Comparison of ENCODE assay signal across 29 cellular contexts in genomic region chr1:18644013-18644399, GRCh38. TPM values are rescaled to one million over a fixed set of nuclear protein-coding genes. Genes with fewer than 3 reads are reported as not detected.
A peak's percentile ranks its signal among the peaks of the same experiment; 100 is the strongest.
DNase-seq lines count a peak whose midpoint lies in the region; ATAC-seq, FAIRE-seq and TF ChIP-seq lines count a peak whose summit lies in the region.
"Had no signal": no experiment of that assay in that cellular context is flagged by ENCODE, and none has a peak within 500 bp of the region (broad histone marks: within the 10 kb centered on the region; RNA-seq: fewer than 3 reads in every experiment).

No MANE protein-coding gene starts in this region.

- dilution Hi-C loops in keratinocyte (cut with MboI; ENCODE audit: extremely low pct_ligation_motif_present, low sequenced_read_pairs) = no loop called here

- H2AFZ ChIP-seq in SK-N-SH (ENCODE audit: low read depth) (no peak overlapping the region), keratinocyte (ENCODE audit: control insufficient read depth, low read length) (no peak overlapping the region)

- H3K4me1 ChIP-seq in SK-N-SH (ENCODE audit: control insufficient read depth in 1 of 2, insufficient read depth in 2 of 2, low read depth in 1 of 2, low read length in 1 of 2) = no peaks in the 10 kb centered on the region
- H3K4me1 ChIP-seq in keratinocyte (ENCODE audit: control insufficient read depth, extremely low read depth, insufficient read depth, low read length) = peaks cover 5% of the 10 kb centered on the region
- no peaks in the 10 kb centered on the region for H3K4me1 ChIP-seq in psoas muscle
- H3K4me1 ChIP-seq: BE2C had no signal

- H4K20me1 ChIP-seq in SK-N-SH (ENCODE audit: insufficient read depth) (no peaks in the 10 kb centered on the region), keratinocyte (ENCODE audit: control insufficient read depth, extremely low read depth, insufficient read depth, low read length) (peaks cover 3% of the 10 kb centered on the region)

- POLR2A ChIA-PET in SK-N-SH (lab: Yijun Ruan, JAX) = no interaction called here
- POLR2A ChIA-PET in WTC11 (lab: Charles Lee) = interaction anchor here (1.1 kb wide), 1 partner anchor 32 kb away, joined by 3 read pairs; no protein-coding TSS in a partner anchor
- POLR2A ChIA-PET in activated CD4-positive, alpha-beta T cell treated with anti-CD3 and anti-CD28 coated beads, Interleukin-2, amount 10 ng/mL, durations not matched to agents 7 days and 5 days (lab: Charles Lee) = no interaction called here

- 0% methylated on average over 4 of the region's 22 CpGs for WGBS in SK-N-SH (ENCODE audit: low lambda C conversion rate)
- WGBS in psoas muscle, 3 donors = 8 to 10% (median 10%) methylated on average over 17 to 22 of the region's 22 CpGs

- no peaks in the 10 kb centered on the region for H3K9me1 ChIP-seq in keratinocyte (ENCODE audit: control insufficient read depth, extremely low read depth, insufficient read depth, low read length)

- H3K36me3 ChIP-seq in SK-N-SH (replicated peaks in 1 of 2; ENCODE audit: control insufficient read depth in 1 of 2, insufficient read depth in 2 of 2, low read length in 1 of 2) (no peaks in the 10 kb centered on the region), keratinocyte (ENCODE audit: control insufficient read depth in 2 of 2, extremely low read depth in 1 of 2, insufficient read depth in 2 of 2, low read length in 2 of 2) (no peaks in the 10 kb centered on the region), psoas muscle (ENCODE audit: insufficient read depth in 1 of 2, low read depth in 1 of 2) (no peaks in the 10 kb centered on the region)
- H3K36me3 ChIP-seq: BE2C, heart right ventricle, left lung, stomach, tibial nerve, WERI-Rb-1 had no signal

- H3K4me1 Mint-ChIP-seq in WTC11 = peaks cover 71% of the 10 kb centered on the region
- H3K4me1 Mint-ChIP-seq in activated CD4-positive, alpha-beta T cell treated with anti-CD3 and anti-CD28 coated beads, Interleukin-2, amount 10 ng/mL, durations not matched to agents 7 days and 5 days = peaks cover 8% of the 10 kb centered on the region

- H3K79me2 ChIP-seq in SK-N-SH (ENCODE audit: insufficient read depth) (no peaks in the 10 kb centered on the region), keratinocyte (ENCODE audit: control insufficient read depth, insufficient read depth, low read length) (no peaks in the 10 kb centered on the region)

- H3F3A ChIP-seq in SK-N-SH (replicated peaks; ENCODE audit: insufficient read depth) = no peaks in the 10 kb centered on the region

- peak overlapping the region; percentile 39 for H3K4me3 Mint-ChIP-seq in WTC11
- H3K4me3 Mint-ChIP-seq in activated CD4-positive, alpha-beta T cell treated with anti-CD3 and anti-CD28 coated beads, Interleukin-2, amount 10 ng/mL, durations not matched to agents 7 days and 5 days = no peak overlapping the region
- H3K4me3 Mint-ChIP-seq: activated naive CD8-positive, alpha-beta T cell treated with anti-CD3 and anti-CD28 coated beads, Interleukin-2, amount 10 ng/mL, durations not matched to agents 7 days and 5 days; activated T-helper 1 cell treated with anti-CD3 and anti-CD28 coated beads, Interleukin-12 subunit alpha, Interleukin-12 subunit beta, Interleukin-2, Interleukin-4 antibody, amounts not matched to agents 30 ng/mL and 10 ng/mL and 1 ng/mL, durations not matched to agents 14 hours and 24 hours and 36 hours; T-helper 2 cell treated with Interferon-gamma antibody and Interleukin-4, amounts not matched to agents 5 μg/mL and 100 μg/mL, for 36 hours had no signal

- H3K27ac ChIP-seq in SK-N-SH (ENCODE audit: low read depth in 2 of 2, low read length in 1 of 2) (no peak overlapping the region), keratinocyte (ENCODE audit: control insufficient read depth, insufficient read depth, low read length) (no peak overlapping the region), psoas muscle (peak overlapping the region; percentile 63)
- H3K27ac ChIP-seq: 22Rv1, epithelial cell of prostate, heart right ventricle, left lung, stomach, tibial nerve, WERI-Rb-1 had no signal

- H3K4me2 ChIP-seq in SK-N-SH = no peak overlapping the region
- peak overlapping the region; percentile 71 for H3K4me2 ChIP-seq in keratinocyte (ENCODE audit: control insufficient read depth, extremely low read depth, insufficient read depth, low read depth, low read length)

- no peak overlapping the region for H3K27ac Mint-ChIP-seq in WTC11
- no peak overlapping the region for H3K27ac Mint-ChIP-seq in activated CD4-positive, alpha-beta T cell treated with anti-CD3 and anti-CD28 coated beads, Interleukin-2, amount 10 ng/mL, durations not matched to agents 7 days and 5 days
- H3K27ac Mint-ChIP-seq: activated T-helper 1 cell treated with anti-CD3 and anti-CD28 coated beads, Interleukin-12 subunit alpha, Interleukin-12 subunit beta, Interleukin-2, Interleukin-4 antibody, amounts not matched to agents 30 ng/mL and 10 ng/mL and 1 ng/mL, durations not matched to agents 14 hours and 24 hours and 36 hours; nephron progenitor cell; progenitor cell of endocrine pancreas; T-helper 2 cell treated with Interferon-gamma antibody and Interleukin-4, amounts not matched to agents 5 μg/mL and 100 μg/mL, for 36 hours had no signal

- H3K9ac ChIP-seq in SK-N-SH (no peak overlapping the region), keratinocyte (ENCODE audit: control insufficient read depth, extremely low read depth, insufficient read depth, low read length) (no peak overlapping the region)

- TF ChIP-seq EP300 in SK-N-SH (IDR thresholded peaks at IDR 0.05; ENCODE audit: borderline replicate concordance in 1 of 2, low read depth in 1 of 2, low read length in 1 of 2) = no peak

- FAIRE-seq in keratinocyte (lab: Jason Lieb, UNC) = no peak
- FAIRE-seq: GM18507 had no signal

- CTCF ChIA-PET in SK-N-SH (lab: Yijun Ruan, JAX) (interaction anchor here (1.0 to 3.2 kb wide), 5 partner anchors 10 to 231 kb away, joined by 3 to 21 read pairs (median 4); no protein-coding TSS in a partner anchor), WTC11 (lab: Charles Lee) (interaction anchor here (0.8 to 2.7 kb wide), 6 partner anchors 9 to 231 kb away, joined by 3 to 11 read pairs (median 6); no protein-coding TSS in a partner anchor)
- CTCF ChIA-PET in activated CD4-positive, alpha-beta T cell treated with anti-CD3 and anti-CD28 coated beads, Interleukin-2, amount 10 ng/mL, durations not matched to agents 7 days and 5 days (lab: Charles Lee) = no interaction called here

- no peaks in the 10 kb centered on the region for H3K9me3 Mint-ChIP-seq in WTC11
- H3K9me3 Mint-ChIP-seq in activated CD4-positive, alpha-beta T cell treated with anti-CD3 and anti-CD28 coated beads, Interleukin-2, amount 10 ng/mL, durations not matched to agents 7 days and 5 days = no peaks in the 10 kb centered on the region
- H3K9me3 Mint-ChIP-seq: activated naive CD8-positive, alpha-beta T cell treated with anti-CD3 and anti-CD28 coated beads, Interleukin-2, amount 10 ng/mL, durations not matched to agents 7 days and 5 days; activated T-helper 1 cell treated with anti-CD3 and anti-CD28 coated beads, Interleukin-12 subunit alpha, Interleukin-12 subunit beta, Interleukin-2, Interleukin-4 antibody, amounts not matched to agents 30 ng/mL and 10 ng/mL and 1 ng/mL, durations not matched to agents 14 hours and 24 hours and 36 hours; nephron progenitor cell; T-helper 2 cell treated with Interferon-gamma antibody and Interleukin-4, amounts not matched to agents 5 μg/mL and 100 μg/mL, for 36 hours had no signal

- no peak for TF ChIP-seq CTCF in SK-N-SH (IDR thresholded peaks at IDR 0.05)
- TF ChIP-seq CTCF in WTC11 (IDR thresholded peaks at IDR 0.05) = no peak
- TF ChIP-seq CTCF in keratinocyte (optimal IDR thresholded peaks at IDR 0.05 in 1 of 3, IDR thresholded peaks at IDR 0.05 in 1 of 3, conservative IDR thresholded peaks at IDR 0.05 in 1 of 3; ENCODE audit: extremely low read depth in 1 of 3, insufficient read depth in 2 of 3, low read length in 3 of 3) = no peak
- TF ChIP-seq CTCF in psoas muscle (IDR thresholded peaks at IDR 0.05) = no peak

- H3K27me3 ChIP-seq in SK-N-SH (ENCODE audit: insufficient read depth) (peaks cover 97% of the 10 kb centered on the region), keratinocyte (ENCODE audit: control insufficient read depth, extremely low read depth, insufficient read depth, low read length) (peaks cover 96% of the 10 kb centered on the region), psoas muscle (ENCODE audit: insufficient read depth in 3 of 3, low read length in 2 of 3) (peaks cover 0 to 93% (median 25%) of the 10 kb centered on the region in 3 donors)

- peaks cover 99% of the 10 kb centered on the region for H3K27me3 Mint-ChIP-seq in WTC11 (ENCODE audit: low read depth)
- peaks cover 88% of the 10 kb centered on the region for H3K27me3 Mint-ChIP-seq in activated CD4-positive, alpha-beta T cell treated with anti-CD3 and anti-CD28 coated beads, Interleukin-2, amount 10 ng/mL, durations not matched to agents 7 days and 5 days

- H3K9me2 ChIP-seq in SK-N-SH = no peaks in the 10 kb centered on the region

- H3K4me3 ChIP-seq in SK-N-SH (ENCODE audit: low read depth in 2 of 2, low read length in 1 of 2) (no peak overlapping the region), keratinocyte (ENCODE audit: control insufficient read depth in 2 of 3, extremely low read depth in 1 of 3, insufficient read depth in 2 of 3, low read depth in 1 of 3, low read length in 3 of 3) (no peak overlapping the region), psoas muscle (peak overlapping the region; percentile 57)
- H3K4me3 ChIP-seq: heart right ventricle, left lung, tibial nerve had no signal

- TF ChIP-seq RAD21 in SK-N-SH (IDR thresholded peaks at IDR 0.05; ENCODE audit: low read length) = no peak

- no peak for ATAC-seq in SK-N-SH treated with all-trans-retinoic acid at 6 μM for 48 hours
- no peak for ATAC-seq in WTC11
- ATAC-seq in psoas muscle = no peak
- no peak for ATAC-seq in GM21717 (IDR thresholded peaks at IDR 0.05; ENCODE audit: unreplicated experiment)
- ATAC-seq: left lung had no signal

- no peaks in the 10 kb centered on the region for H3K9me3 ChIP-seq in SK-N-SH
- no peaks in the 10 kb centered on the region for H3K9me3 ChIP-seq in keratinocyte (ENCODE audit: control insufficient read depth, low read depth, low read length)
- no peaks in the 10 kb centered on the region for H3K9me3 ChIP-seq in psoas muscle
- H3K9me3 ChIP-seq: BE2C, heart right ventricle, left lung, stomach, tibial nerve had no signal

- intact Hi-C loops in psoas muscle (cut with DNase I) = no loop called here

- DNase-seq in SK-N-SH (peak; percentile 36), WTC11 (ENCODE audit: low spot score) (no peak), keratinocyte (ENCODE audit: low read depth, low spot score) (no peak), psoas muscle (no peak), NCI-H2107 (lab: John Stamatoyannopoulos, UW) (no peak)
- DNase-seq in activated CD4-positive, alpha-beta T cell treated with anti-CD3 and anti-CD28 coated beads, Interleukin-2, amount 10 ng/mL, durations not matched to agents 7 days and 5 days = no peak
- DNase-seq: activated CD4-positive, alpha-beta T cell treated with anti-CD3 and anti-CD28 coated beads, Interleukin-2, amount 50 U/mL, for 4 hours; activated naive CD8-positive, alpha-beta T cell treated with anti-CD3 and anti-CD28 coated beads, Interleukin-2, amount 10 ng/mL, durations not matched to agents 7 days and 5 days; BE2C; HCEC 1CT; heart right ventricle; left lung; midbrain; NCI-H187; NCI-H774; nephron progenitor cell; stomach; WERI-Rb-1 had no signal

- H3K36me3 Mint-ChIP-seq in WTC11 = no peaks in the 10 kb centered on the region
- H3K36me3 Mint-ChIP-seq in activated CD4-positive, alpha-beta T cell treated with anti-CD3 and anti-CD28 coated beads, Interleukin-2, amount 10 ng/mL, durations not matched to agents 7 days and 5 days (ENCODE audit: low read depth) = no peaks in the 10 kb centered on the region
- H3K36me3 Mint-ChIP-seq: activated naive CD8-positive, alpha-beta T cell treated with anti-CD3 and anti-CD28 coated beads, Interleukin-2, amount 10 ng/mL, durations not matched to agents 7 days and 5 days had no signal

RNA-seq across cellular contexts. Expression of gene PAX7, which starts 13.4 kb away (rescaled TPM):
- polyA plus RNA-seq in SK-N-SH (2012; rRNA removed) = not detected in 2 replicates
- not detected in 2 replicates for polyA plus RNA-seq in SK-N-SH (2012; cell fraction: cytosol; rRNA removed)
- not detected in 2 replicates for polyA plus RNA-seq in SK-N-SH (2012; cell fraction: nucleus; rRNA removed)
- total RNA-seq in WTC11 (2021) = 0.24 to 0.73 TPM (median 0.37 TPM) in 3 replicates
- not detected in 3 replicates for polyA plus RNA-seq in keratinocyte
- not detected for polyA plus RNA-seq in keratinocyte (2011; ENCODE audit: low read depth)
- not detected in 2 replicates for polyA plus RNA-seq in keratinocyte (2011; cell fraction: cytosol; rRNA removed)
- not detected in 2 replicates for polyA plus RNA-seq in keratinocyte (2011; cell fraction: nucleus; rRNA removed)
- polyA plus RNA-seq in keratinocyte (2012; ENCODE audit: low replicate concordance) = not detected in 2 replicates
- polyA minus RNA-seq in keratinocyte = 0.03 TPM in 1 of 3 replicates, not detected in the others
- polyA minus RNA-seq in keratinocyte (2011; cell fraction: cytosol; rRNA and poly(A)+ RNA removed) = not detected
- polyA minus RNA-seq in keratinocyte (2011; cell fraction: nucleus; rRNA and poly(A)+ RNA removed) = not detected in 2 replicates
- total RNA-seq in psoas muscle = 10 to 100 TPM in 1 of 4 donors, 1 to 10 TPM in 3; 2.6 to 11.7 (median 5.4) TPM
- 1 to 10 TPM; 1.7 to 3.3 (median 2.7) TPM for polyA plus RNA-seq in psoas muscle
- total RNA-seq in activated CD4-positive, alpha-beta T cell treated with anti-CD3 and anti-CD28 coated beads, Interleukin-2, amount 10 ng/mL, durations not matched to agents 7 days and 5 days = not detected
- total RNA-seq: activated naive CD8-positive, alpha-beta T cell treated with anti-CD3 and anti-CD28 coated beads, Interleukin-2, amount 10 ng/mL, durations not matched to agents 7 days and 5 days; activated T-helper 1 cell treated with anti-CD3 and anti-CD28 coated beads, Interleukin-12 subunit alpha, Interleukin-12 subunit beta, Interleukin-2, Interleukin-4 antibody, amounts not matched to agents 30 ng/mL and 10 ng/mL and 1 ng/mL, durations not matched to agents 14 hours and 24 hours and 36 hours; dermis microvascular lymphatic vessel endothelial cell; fibroblast of villous mesenchyme; heart right ventricle; left lung; progenitor cell of endocrine pancreas; stomach; tibial nerve had no signal
- polyA plus RNA-seq: heart right ventricle, stomach had no signal
